ENCODE assay signal across 7 cellular contexts in genomic region chr11:57779275-57779674, GRCh38. TPM values are rescaled to one million over a fixed set of nuclear protein-coding genes. Genes with fewer than 3 reads are reported as not detected.
DNase-seq lines count a peak whose midpoint lies in the region; ATAC-seq and TF ChIP-seq lines count a peak whose summit lies in the region.

No MANE protein-coding gene starts in this region.

- H3F3A ChIP-seq in PC-9 (ENCODE audit: insufficient read depth, low read depth), result peaks cover 81% of the 10 kb centered on the region

- no peaks in the 10 kb centered on the region for H3K36me3 Mint-ChIP-seq in mesothelial cell of epicardium
- H3K36me3 Mint-ChIP-seq in activated T-cell treated with anti-CD3 and anti-CD28 coated beads, Interleukin-2, amount 50 U/mL, for 4 hours (ENCODE audit: insufficient read depth), result peaks cover 1% of the 10 kb centered on the region

- BruUV-seq in PC-9 (replicated peaks; lab: Mats Ljungman, UMichigan), result TSS peak; percentile 48

- no peak overlapping the region for H2AFZ ChIP-seq in PC-9

- H3K4me3 Mint-ChIP-seq in mesothelial cell of epicardium, result peak overlapping the region; percentile 47
- H3K4me3 Mint-ChIP-seq in activated T-cell treated with anti-CD3 and anti-CD28 coated beads, Interleukin-2, amount 50 U/mL, for 4 hours, result no peak overlapping the region

- H3K79me2 ChIP-seq in PC-9 (ENCODE audit: low read depth), result peaks cover 93% of the 10 kb centered on the region

- peak overlapping the region; percentile 91 for H3K4me2 ChIP-seq in PC-9

- TF ChIP-seq CTCF in PC-9 (conservative IDR thresholded peaks at IDR 0.05) (0 out of 2 replicates have a peak, but pooled peaks have one; percentile 18), epithelial cell of esophagus (IDR thresholded peaks at IDR 0.05; ENCODE audit: insufficient read depth, low read depth, low read length, missing control alignments) (no peak), mesothelial cell of epicardium (IDR thresholded peaks at IDR 0.05; ENCODE audit: unreplicated experiment) (no peak), upper lobe of right lung (IDR thresholded peaks at IDR 0.05) (no peak)

- H3K4me3 ChIP-seq in PC-9, result peak overlapping the region; percentile 50; the same call in 1 of the 2 replicates
- H3K4me3 ChIP-seq in epithelial cell of esophagus (ENCODE audit: low read length), result no peak overlapping the region
- peak overlapping the region; percentile 14 for H3K4me3 ChIP-seq in upper lobe of right lung

- no peaks in the 10 kb centered on the region for H3K9me3 Mint-ChIP-seq in mesothelial cell of epicardium
- no peaks in the 10 kb centered on the region for H3K9me3 Mint-ChIP-seq in activated T-cell treated with anti-CD3 and anti-CD28 coated beads, Interleukin-2, amount 50 U/mL, for 4 hours

- no peaks in the 10 kb centered on the region for H3K9me3 ChIP-seq in PC-9 (ENCODE audit: insufficient read depth, low read depth)
- H3K9me3 ChIP-seq in upper lobe of right lung, result no peaks in the 10 kb centered on the region

- intact Hi-C loops in PC-9 (cut with micrococcal nuclease; ENCODE audit: unreplicated experiment) (loop anchor here (10.0 kb wide), 2 partner anchors 454 to 1776 kb away; partner anchors contain the start of gene TNKS1BP1), upper lobe of right lung (cut with DNase I) (no loop called here), posterior vena cava (cut with DNase I) (no loop called here)

- no peaks in the 10 kb centered on the region for H3K27me3 Mint-ChIP-seq in mesothelial cell of epicardium (ENCODE audit: low read depth)
- H3K27me3 Mint-ChIP-seq in activated T-cell treated with anti-CD3 and anti-CD28 coated beads, Interleukin-2, amount 50 U/mL, for 4 hours (ENCODE audit: low read depth), result no peaks in the 10 kb centered on the region

- H3K27me3 ChIP-seq in PC-9 (ENCODE audit: insufficient read depth, low read depth) (no peaks in the 10 kb centered on the region), upper lobe of right lung (no peaks in the 10 kb centered on the region)

- DNase-seq in PC-9 (peak; percentile 61 to 88), epithelial cell of esophagus (ENCODE audit: low read depth) (peak; percentile 64), mesothelial cell of epicardium (ENCODE audit: low spot score in 2 of 2, unreplicated experiment in 2 of 2) (no peak), upper lobe of right lung (no peak), posterior vena cava (ENCODE audit: low spot score) (no peak)
- no peak for DNase-seq in activated T-cell treated with anti-CD3 and anti-CD28 coated beads, Interleukin-2, amount 50 U/mL, for 4 hours

- ATAC-seq in upper lobe of right lung (peak; percentile 17), HG03442 (IDR thresholded peaks at IDR 0.05; ENCODE audit: unreplicated experiment) (no peak)
- no peak for ATAC-seq in activated T-cell treated with anti-CD3 and anti-CD28 coated beads, Interleukin-2, amount 50 U/mL, for 4 hours

- no peaks in the 10 kb centered on the region for H4K20me1 ChIP-seq in PC-9 (ENCODE audit: insufficient read depth)

- H3K36me3 ChIP-seq in PC-9 (ENCODE audit: low read depth) (peaks cover 6% of the 10 kb centered on the region; the same call in 1 of the 2 replicates), upper lobe of right lung (no peaks in the 10 kb centered on the region)

- H3K27ac ChIP-seq in PC-9, result peak overlapping the region; percentile 93
- H3K27ac ChIP-seq in upper lobe of right lung, result peak overlapping the region; percentile 89

- no peaks in the 10 kb centered on the region for H3K9me2 ChIP-seq in PC-9 (ENCODE audit: insufficient read depth)

- CTCF ChIA-PET in PC-9 (lab: Charles Lee), result interaction anchor here (0.7 to 3.2 kb wide), 4 partner anchors 15 to 68 kb away, joined by 3 to 38 read pairs (median 10); partner anchors contain the start of genes CTNND1 and MED19

- POLR2A ChIA-PET in PC-9 (lab: Charles Lee; ENCODE audit: unreplicated experiment), result interaction anchor here (0.6 to 1.8 kb wide), 7 partner anchors 7 to 1393 kb away, joined by 3 to 21 read pairs (median 12); partner anchors contain the start of gene CTNND1

- H3K4me1 ChIP-seq in PC-9 (replicated peaks; ENCODE audit: insufficient read depth), result peaks cover 85% of the 10 kb centered on the region
- H3K4me1 ChIP-seq in upper lobe of right lung, result peaks cover 95% of the 10 kb centered on the region

- peaks cover 84% of the 10 kb centered on the region for H3K4me1 Mint-ChIP-seq in mesothelial cell of epicardium
- H3K4me1 Mint-ChIP-seq in activated T-cell treated with anti-CD3 and anti-CD28 coated beads, Interleukin-2, amount 50 U/mL, for 4 hours (ENCODE audit: low read depth), result peaks cover 14% of the 10 kb centered on the region

- H3K27ac Mint-ChIP-seq in mesothelial cell of epicardium, result peak overlapping the region; percentile 99

RNA-seq across cellular contexts. Expression of gene CTNND1, which starts 17.7 kb away (rescaled TPM):
- total RNA-seq in PC-9 (2021) (340 and 413 TPM in 2 replicates), mesothelial cell of epicardium (234 to 250 TPM (median 238 TPM) in 3 replicates), upper lobe of right lung (245 TPM), posterior vena cava (100 to 1,000 TPM; 131 to 140 TPM)
- total RNA-seq in activated T-cell treated with anti-CD3 and anti-CD28 coated beads, Interleukin-2, amount 50 U/mL, for 4 hours, result 1 to 10 TPM; 4.9 to 6.3 (median 5.4) TPM

RNA-seq across cellular contexts. Expression of gene BTBD18, which starts 27.7 kb away (rescaled TPM):
- total RNA-seq in PC-9 (2021) (not detected in 2 replicates), mesothelial cell of epicardium (not detected in 3 replicates), upper lobe of right lung (not detected), posterior vena cava (not detected)
- not detected for total RNA-seq in activated T-cell treated with anti-CD3 and anti-CD28 coated beads, Interleukin-2, amount 50 U/mL, for 4 hours

RNA-seq across cellular contexts. Expression of gene SELENOH, which starts 38.0 kb away (rescaled TPM):
- total RNA-seq in PC-9 (2021) (211 and 318 TPM in 2 replicates), mesothelial cell of epicardium (152 to 158 TPM (median 156 TPM) in 3 replicates), upper lobe of right lung (103 TPM), posterior vena cava (10 to 100 TPM; 61.8 to 74.3 TPM)
- total RNA-seq in activated T-cell treated with anti-CD3 and anti-CD28 coated beads, Interleukin-2, amount 50 U/mL, for 4 hours, result 100 to 1,000 TPM; 231 to 290 (median 260) TPM

Comparison
In these comparisons a context has a peak if more than half of its experiments do, and no peak if none do; other contexts are left out.
1. DNase-seq: peak in PC-9 (2 of 2) and epithelial cell of esophagus (single experiment); none in mesothelial cell of epicardium (0 of 2), upper lobe of right lung (single experiment), posterior vena cava (single experiment) and activated T-cell treated with anti-CD3 and anti-CD28 coated beads, Interleukin-2, amount 50 U/mL, for 4 hours (single experiment).
2. RNA of gene CTNND1, which starts 17.7 kb away (total RNA-seq): 340 to 413 TPM in PC-9, 234 to 250 TPM in mesothelial cell of epicardium, 245 TPM in upper lobe of right lung (single experiment) and 131 to 140 TPM in posterior vena cava; 4.9 to 6.3 TPM in activated T-cell treated with anti-CD3 and anti-CD28 coated beads, Interleukin-2, amount 50 U/mL, for 4 hours; every median in the first group is over 10 times any median in the second.